In the genomic region with DNA sequence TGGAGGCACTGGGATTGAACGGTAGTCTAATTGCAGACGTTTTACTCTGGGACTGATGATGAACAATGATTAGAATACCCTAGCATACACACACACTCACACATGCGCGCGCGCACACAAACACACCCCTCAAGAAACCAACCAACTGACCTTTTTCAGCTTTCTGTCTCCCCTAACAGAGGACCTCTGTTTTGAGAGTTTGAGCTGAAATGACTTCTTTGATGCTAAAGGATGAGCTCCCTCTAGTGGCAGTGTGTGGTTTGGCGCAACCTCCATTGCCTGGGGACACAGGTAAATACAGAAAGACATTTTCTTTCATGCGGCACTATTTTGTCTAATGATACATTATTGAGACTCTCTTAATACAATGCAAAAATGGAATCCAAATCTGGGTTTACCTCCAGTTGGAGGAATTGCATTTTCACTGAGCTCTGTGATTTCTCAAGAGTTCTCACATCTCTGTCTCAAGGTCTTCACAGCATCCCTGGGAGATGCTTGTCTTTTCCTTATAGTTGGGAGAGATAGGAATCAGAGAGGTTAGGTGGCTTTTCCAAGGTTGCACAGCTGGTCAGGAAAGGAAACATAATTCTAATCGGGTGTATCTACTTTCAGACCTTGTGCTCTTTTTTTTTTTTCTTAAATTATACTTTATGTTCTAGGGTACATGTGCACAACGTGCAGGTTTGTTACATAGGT, we compare ENCODE assay signal across 9 cellular contexts.
DNase-seq lines count a peak whose midpoint lies in the region; ATAC-seq, FAIRE-seq and TF ChIP-seq lines count a peak whose summit lies in the region.
"Had no signal": no experiment of that assay in that cellular context is flagged by ENCODE, and none has a peak within 500 bp of the region (broad histone marks: within the 10 kb centered on the region; RNA-seq: fewer than 3 reads in every experiment).

No MANE protein-coding gene starts in this region.

- H3K36me3 ChIP-seq in vagina = no peaks in the 10 kb centered on the region

- intact Hi-C loops in vagina (cut with DNase I) = no loop called here

- peak; percentile 35 for FAIRE-seq in D721Med (lab: Jason Lieb, UNC)
- FAIRE-seq: colon had no signal

- H3K27me3 ChIP-seq in vagina = no peaks in the 10 kb centered on the region

- TF ChIP-seq POLR2A in vagina (IDR thresholded peaks at IDR 0.05) = no peak

- DNase-seq in D721Med (ENCODE audit: insufficient read length, low spot score) = no peak
- peak; percentile 70 for DNase-seq in Jurkat, Clone E6-1 (ENCODE audit: low read depth, low spot score)
- DNase-seq in RKO (ENCODE audit: low spot score) = peak; percentile 75
- DNase-seq in activated T-helper 1 cell treated with anti-CD3 and anti-CD28 coated beads, Interleukin-2, amount 50 U/mL, for 16 hours (ENCODE audit: low read depth in 1 of 2, low spot score in 1 of 2) = peak; percentile 23 to 36
- peak; percentile 88 for DNase-seq in foreskin melanocyte
- peak; percentile 96 for DNase-seq in pons (ENCODE audit: low spot score)
- no peak for DNase-seq in vagina (ENCODE audit: extremely low spot score in 2 of 2)

- no peak overlapping the region for H3K4me3 ChIP-seq in Jurkat, Clone E6-1 (ENCODE audit: low read length)
- no peak overlapping the region for H3K4me3 ChIP-seq in vagina

- no peaks in the 10 kb centered on the region for H3K9me3 ChIP-seq in vagina

- no peak overlapping the region for H3K27ac ChIP-seq in vagina

- H3K4me1 ChIP-seq in vagina = no peaks in the 10 kb centered on the region

- ATAC-seq in GM21360 (IDR thresholded peaks at IDR 0.05; ENCODE audit: unreplicated experiment) = peak; percentile 40

- peak; percentile 91 for TF ChIP-seq CTCF in D721Med (IDR thresholded peaks at IDR 0.05; ENCODE audit: insufficient read depth, missing control alignments)
- peak in 2 of 3 experiments; percentile 42 to 70 for TF ChIP-seq CTCF in vagina (IDR thresholded peaks at IDR 0.05)

Comparison
In these comparisons a context has a peak if more than half of its experiments do, and no peak if none do; other contexts are left out.
1. DNase-seq: peak in Jurkat, Clone E6-1 (single experiment), RKO (single experiment), activated T-helper 1 cell treated with anti-CD3 and anti-CD28 coated beads, Interleukin-2, amount 50 U/mL, for 16 hours (2 of 2), foreskin melanocyte (single experiment) and pons (single experiment); none in D721Med (single experiment) and vagina (0 of 2).